Comparison of ENCODE assay signal across 1 cellular context in the genomic region with DNA sequence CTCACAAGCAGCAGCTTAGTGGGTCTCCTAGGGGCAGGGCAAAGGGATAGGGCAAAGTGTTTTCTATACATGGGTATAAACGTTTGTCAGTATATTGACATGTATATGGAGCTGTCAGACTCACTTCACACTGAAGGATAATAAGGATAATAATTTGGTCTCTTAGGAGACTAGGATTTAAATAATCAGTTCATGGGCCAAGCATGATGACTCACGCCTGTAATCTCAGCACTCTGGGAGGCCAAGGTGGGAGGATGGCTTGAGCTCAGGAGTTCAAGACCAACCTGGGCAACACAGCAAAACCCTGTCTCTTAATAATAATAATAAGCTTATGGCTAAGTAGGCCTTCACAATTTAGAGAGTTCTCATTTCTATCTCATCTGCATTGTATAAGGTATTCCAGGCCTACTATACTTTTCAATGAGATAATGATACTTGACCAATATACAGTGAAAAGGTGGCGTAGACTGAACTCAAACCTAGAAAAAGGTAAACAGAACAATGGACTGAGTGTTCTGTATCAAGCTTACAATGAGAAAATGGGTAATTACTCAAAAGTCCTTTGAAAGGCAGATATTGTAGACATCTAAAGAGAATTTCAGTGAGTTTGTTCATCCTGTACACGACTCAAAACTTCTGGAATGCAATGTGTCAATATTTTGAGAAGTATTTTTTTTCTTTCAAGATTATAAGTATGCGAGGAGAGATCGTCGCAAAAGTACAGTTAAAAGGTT.
TF ChIP-seq lines count a peak whose summit lies in the region.

No MANE protein-coding gene starts in this region.

TF ChIP-seq in liver, 16 proteins besides CTCF, POLR2A, EP300 and RAD21:
- TF ChIP-seq, protein P1, sequence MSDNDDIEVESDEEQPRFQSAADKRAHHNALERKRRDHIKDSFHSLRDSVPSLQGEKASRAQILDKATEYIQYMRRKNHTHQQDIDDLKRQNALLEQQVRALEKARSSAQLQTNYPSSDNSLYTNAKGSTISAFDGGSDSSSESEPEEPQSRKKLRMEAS (IDR thresholded peaks at IDR 0.05): no peak
- no peak for TF ChIP-seq SP1 (IDR thresholded peaks at IDR 0.05)
- no peak for TF ChIP-seq JUND (IDR thresholded peaks at IDR 0.05)
- no peak for TF ChIP-seq HNF4G (IDR thresholded peaks at IDR 0.05)
- TF ChIP-seq, protein P2, sequence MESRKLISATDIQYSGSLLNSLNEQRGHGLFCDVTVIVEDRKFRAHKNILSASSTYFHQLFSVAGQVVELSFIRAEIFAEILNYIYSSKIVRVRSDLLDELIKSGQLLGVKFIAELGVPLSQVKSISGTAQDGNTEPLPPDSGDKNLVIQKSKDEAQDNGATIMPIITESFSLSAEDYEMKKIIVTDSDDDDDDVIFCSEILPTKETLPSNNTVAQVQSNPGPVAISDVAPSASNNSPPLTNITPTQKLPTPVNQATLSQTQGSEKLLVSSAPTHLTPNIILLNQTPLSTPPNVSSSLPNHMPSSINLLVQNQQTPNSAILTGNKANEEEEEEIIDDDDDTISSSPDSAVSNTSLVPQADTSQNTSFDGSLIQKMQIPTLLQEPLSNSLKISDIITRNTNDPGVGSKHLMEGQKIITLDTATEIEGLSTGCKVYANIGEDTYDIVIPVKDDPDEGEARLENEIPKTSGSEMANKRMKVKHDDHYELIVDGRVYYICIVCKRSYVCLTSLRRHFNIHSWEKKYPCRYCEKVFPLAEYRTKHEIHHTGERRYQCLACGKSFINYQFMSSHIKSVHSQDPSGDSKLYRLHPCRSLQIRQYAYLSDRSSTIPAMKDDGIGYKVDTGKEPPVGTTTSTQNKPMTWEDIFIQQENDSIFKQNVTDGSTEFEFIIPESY (IDR thresholded peaks at IDR 0.05): no peak
- TF ChIP-seq TAF1 (conservative IDR thresholded peaks at IDR 0.05): no peak
- no peak for TF ChIP-seq YY1 (IDR thresholded peaks at IDR 0.05)
- TF ChIP-seq, protein P3, sequence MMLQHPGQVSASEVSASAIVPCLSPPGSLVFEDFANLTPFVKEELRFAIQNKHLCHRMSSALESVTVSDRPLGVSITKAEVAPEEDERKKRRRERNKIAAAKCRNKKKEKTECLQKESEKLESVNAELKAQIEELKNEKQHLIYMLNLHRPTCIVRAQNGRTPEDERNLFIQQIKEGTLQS (IDR thresholded peaks at IDR 0.05): no peak
- TF ChIP-seq NR2F2 (IDR thresholded peaks at IDR 0.05): no peak
- TF ChIP-seq, protein P4, sequence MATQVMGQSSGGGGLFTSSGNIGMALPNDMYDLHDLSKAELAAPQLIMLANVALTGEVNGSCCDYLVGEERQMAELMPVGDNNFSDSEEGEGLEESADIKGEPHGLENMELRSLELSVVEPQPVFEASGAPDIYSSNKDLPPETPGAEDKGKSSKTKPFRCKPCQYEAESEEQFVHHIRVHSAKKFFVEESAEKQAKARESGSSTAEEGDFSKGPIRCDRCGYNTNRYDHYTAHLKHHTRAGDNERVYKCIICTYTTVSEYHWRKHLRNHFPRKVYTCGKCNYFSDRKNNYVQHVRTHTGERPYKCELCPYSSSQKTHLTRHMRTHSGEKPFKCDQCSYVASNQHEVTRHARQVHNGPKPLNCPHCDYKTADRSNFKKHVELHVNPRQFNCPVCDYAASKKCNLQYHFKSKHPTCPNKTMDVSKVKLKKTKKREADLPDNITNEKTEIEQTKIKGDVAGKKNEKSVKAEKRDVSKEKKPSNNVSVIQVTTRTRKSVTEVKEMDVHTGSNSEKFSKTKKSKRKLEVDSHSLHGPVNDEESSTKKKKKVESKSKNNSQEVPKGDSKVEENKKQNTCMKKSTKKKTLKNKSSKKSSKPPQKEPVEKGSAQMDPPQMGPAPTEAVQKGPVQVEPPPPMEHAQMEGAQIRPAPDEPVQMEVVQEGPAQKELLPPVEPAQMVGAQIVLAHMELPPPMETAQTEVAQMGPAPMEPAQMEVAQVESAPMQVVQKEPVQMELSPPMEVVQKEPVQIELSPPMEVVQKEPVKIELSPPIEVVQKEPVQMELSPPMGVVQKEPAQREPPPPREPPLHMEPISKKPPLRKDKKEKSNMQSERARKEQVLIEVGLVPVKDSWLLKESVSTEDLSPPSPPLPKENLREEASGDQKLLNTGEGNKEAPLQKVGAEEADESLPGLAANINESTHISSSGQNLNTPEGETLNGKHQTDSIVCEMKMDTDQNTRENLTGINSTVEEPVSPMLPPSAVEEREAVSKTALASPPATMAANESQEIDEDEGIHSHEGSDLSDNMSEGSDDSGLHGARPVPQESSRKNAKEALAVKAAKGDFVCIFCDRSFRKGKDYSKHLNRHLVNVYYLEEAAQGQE (IDR thresholded peaks at IDR 0.05): no peak
- TF ChIP-seq FOXA2 (IDR thresholded peaks at IDR 0.05): no peak
- no peak for TF ChIP-seq HNF4A (conservative IDR thresholded peaks at IDR 0.05)
- no peak for TF ChIP-seq EGR1 (IDR thresholded peaks at IDR 0.05; ENCODE audit: low read depth in 2 of 2)
- no peak for TF ChIP-seq FOXA1 (IDR thresholded peaks at IDR 0.05)
- no peak for TF ChIP-seq GABPA (IDR thresholded peaks at IDR 0.05 in 1 of 2, conservative IDR thresholded peaks at IDR 0.05 in 1 of 2)
- no peak for TF ChIP-seq RXRA (IDR thresholded peaks at IDR 0.05)
